9 cellular contexts compared by ENCODE assay signal in the genomic region with DNA sequence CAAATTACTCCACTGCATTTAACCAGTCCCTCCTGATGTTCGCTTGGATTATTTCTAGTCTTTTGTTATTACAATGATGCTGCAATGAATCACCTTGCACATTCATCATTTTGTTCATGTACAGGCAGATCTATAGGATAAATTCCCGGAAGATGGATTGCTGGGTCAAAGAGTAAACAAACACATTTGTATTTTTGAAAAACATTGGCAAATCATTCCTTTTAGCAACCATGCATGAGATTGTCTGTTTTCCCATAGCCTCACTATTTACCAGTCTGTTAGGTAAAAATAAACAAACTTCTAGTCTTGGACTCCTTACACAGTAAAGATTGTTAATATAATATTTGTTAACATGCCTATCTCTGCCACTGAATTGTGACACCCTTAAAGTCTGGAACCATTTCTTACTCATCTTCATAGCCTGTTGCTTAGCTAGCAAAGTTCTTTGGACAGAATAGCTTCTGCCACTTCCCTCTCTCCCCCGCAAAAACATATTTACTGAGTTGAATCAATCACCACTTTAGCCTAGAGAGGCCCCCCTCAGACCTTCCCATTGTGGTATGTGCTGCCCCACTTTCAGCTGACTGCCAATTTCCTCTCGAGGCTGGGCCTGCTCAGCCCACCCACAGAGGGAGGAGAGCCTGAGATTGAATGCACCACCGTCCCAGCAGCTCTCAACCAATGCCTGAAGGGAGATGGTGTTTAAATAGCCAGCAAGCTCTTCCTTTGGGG.
A peak's percentile ranks its signal among the peaks of the same experiment; 100 is the strongest.
DNase-seq lines count a peak whose midpoint lies in the region; ATAC-seq and TF ChIP-seq lines count a peak whose summit lies in the region.
"Had no signal": no experiment of that assay in that cellular context is flagged by ENCODE, and none has a peak within 500 bp of the region (broad histone marks: within the 10 kb centered on the region; RNA-seq: fewer than 3 reads in every experiment).

No MANE protein-coding gene starts in this region.

- TF ChIP-seq CTCF in GM10266 (IDR thresholded peaks at IDR 0.05; ENCODE audit: control insufficient read depth, insufficient read depth, low read depth, missing control alignments): no peak

- ATAC-seq in GM18873 (IDR thresholded peaks at IDR 0.05; ENCODE audit: low FRiP score, unreplicated experiment) (no peak), HG03521 (IDR thresholded peaks at IDR 0.05; ENCODE audit: unreplicated experiment) (no peak), HG03280 (IDR thresholded peaks at IDR 0.05; ENCODE audit: unreplicated experiment) (no peak)

- DNase-seq in GM10266 (ENCODE audit: extremely low spot score) (peak; percentile 9), NCI-H2227 (lab: John Stamatoyannopoulos, UW; ENCODE audit: unreplicated experiment) (peak; percentile 35), dermis blood vessel endothelial cell (peak; percentile 53), pulmonary artery endothelial cell (ENCODE audit: low read depth, low spot score) (peak; percentile 36)
- DNase-seq in activated effector memory CD4-positive, alpha-beta T cell treated with anti-CD3 and anti-CD28 coated beads, Interleukin-2, amount 50 U/mL, for 16 hours: no peak
- DNase-seq: NK-92 treated with Interleukin-12 subunit alpha and Interleukin-12 subunit beta, amount 100 ng/mL, for 24 hours had no signal
